ENCODE assay signal across 8 cellular contexts in the genomic region with DNA sequence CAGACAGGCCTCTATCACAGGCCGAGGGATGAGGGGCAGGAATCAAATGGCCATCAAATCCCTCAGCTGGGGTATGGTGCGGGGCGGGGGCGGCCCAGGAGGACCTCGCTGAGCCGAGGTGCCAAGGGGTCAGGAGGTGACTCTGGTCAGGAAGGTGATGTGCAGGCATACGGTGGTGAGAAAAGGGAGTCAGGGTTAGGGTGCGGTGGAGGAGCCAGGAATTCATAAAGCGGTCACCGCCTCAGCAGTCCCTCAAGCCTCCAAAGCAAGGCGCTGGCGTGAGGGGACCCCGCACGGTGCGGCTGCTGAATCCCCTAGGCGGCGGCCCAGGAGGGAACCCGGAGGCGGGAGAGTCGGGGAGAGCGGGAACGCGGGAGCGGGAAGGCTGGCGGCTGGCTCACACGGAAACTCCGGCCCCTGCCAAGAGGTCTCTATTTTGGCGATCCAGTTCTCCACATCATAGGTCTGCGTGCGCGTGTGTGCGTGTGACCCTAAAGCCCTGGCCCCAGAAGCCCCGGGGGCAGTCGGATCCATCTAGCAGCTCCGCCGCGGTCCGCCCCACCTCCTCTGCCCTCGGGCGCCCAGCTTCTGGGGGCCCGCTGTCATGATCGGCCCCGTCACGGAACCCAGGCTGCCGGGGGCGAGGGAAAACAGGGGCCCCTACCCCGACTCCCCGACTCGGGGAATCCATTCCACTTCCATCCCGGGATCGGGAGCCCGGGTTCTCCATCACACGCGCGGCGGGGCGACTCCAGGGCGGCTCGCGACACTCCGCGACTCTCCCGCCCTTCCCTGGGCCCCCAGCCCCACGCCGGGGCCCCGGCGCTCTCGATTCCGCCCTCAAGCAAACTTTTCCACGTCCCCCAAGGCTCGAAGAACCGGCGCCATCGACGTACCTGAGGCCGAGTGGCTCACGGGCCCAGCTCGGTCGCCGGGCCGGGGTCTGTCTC. TPM values are rescaled to one million over a fixed set of nuclear protein-coding genes. Genes with fewer than 3 reads are reported as not detected.
DNase-seq lines count a peak whose midpoint lies in the region; ATAC-seq and TF ChIP-seq lines count a peak whose summit lies in the region.

No MANE protein-coding gene starts in this region.

- BruUV-seq in A673 (replicated peaks; lab: Mats Ljungman, UMichigan): no TSS peak

- peak overlapping the region; percentile 74 to 83 for H3K9ac ChIP-seq in mucosa of rectum (ENCODE audit: low read depth in 1 of 2, low read length in 2 of 2)

- H3K4me1 ChIP-seq in A673 (ENCODE audit: insufficient read depth, low read length, poor library complexity, severe bottlenecking) (peaks cover 6% of the 10 kb centered on the region), mucosa of rectum (ENCODE audit: control insufficient read depth in 2 of 2, insufficient read depth in 2 of 2, low read length in 2 of 2) (peaks cover 12 to 20% of the 10 kb centered on the region in 2 donors)

- ATAC-seq in GM19351 (IDR thresholded peaks at IDR 0.05; ENCODE audit: unreplicated experiment): peak; percentile 3

- H3K36me3 ChIP-seq in A673 (ENCODE audit: insufficient read depth, low read length, poor library complexity, severe bottlenecking) (no peaks in the 10 kb centered on the region), mucosa of rectum (ENCODE audit: control insufficient read depth in 2 of 2, insufficient read depth in 2 of 2, low read length in 2 of 2) (no peaks in the 10 kb centered on the region)

- TF ChIP-seq CTCF in A673 (conservative IDR thresholded peaks at IDR 0.05; ENCODE audit: low read depth, low read length): no peak
- no peak for TF ChIP-seq CTCF in choroid plexus epithelial cell (conservative IDR thresholded peaks at IDR 0.05; ENCODE audit: low read depth, low read length)

- CTCF ChIA-PET in A673 (lab: Charles Lee): no interaction called here

- POLR2A ChIA-PET in A673 (lab: Charles Lee; ENCODE audit: low non-redundant PET): no interaction called here

- H3K27ac ChIP-seq in A673 (ENCODE audit: low read depth, low read length, poor library complexity, severe bottlenecking) (peak overlapping the region; percentile 59), mucosa of rectum (ENCODE audit: low read depth in 2 of 2, low read length in 2 of 2) (peak overlapping the region; percentile 89 to 95)

- H3K4me3 ChIP-seq in A673 (ENCODE audit: low read depth, low read length, poor library complexity, severe bottlenecking) (peak overlapping the region; percentile 56), choroid plexus epithelial cell (ENCODE audit: low read depth, low read length) (peak overlapping the region; percentile 63), mucosa of rectum (ENCODE audit: low read length in 2 of 2) (peak overlapping the region; percentile 76 to 78)

- intact Hi-C loops in A673 (cut with micrococcal nuclease; ENCODE audit: unreplicated experiment): no loop called here

- H3K9me3 ChIP-seq in A673 (ENCODE audit: low read depth, low read length, poor library complexity, severe bottlenecking): no peaks in the 10 kb centered on the region
- no peaks in the 10 kb centered on the region for H3K9me3 ChIP-seq in mucosa of rectum (ENCODE audit: control insufficient read depth in 2 of 2, low read length in 2 of 2)

- DNase-seq in A673 (ENCODE audit: low spot score) (peak; percentile 17), NCI-H2171 (lab: John Stamatoyannopoulos, UW) (peak; percentile 16), choroid plexus epithelial cell (ENCODE audit: low read depth) (no peak), DMS153 treated with DMSO at 0.1 percent for 48 hours (lab: John Stamatoyannopoulos, UW; ENCODE audit: unreplicated experiment) (no peak), NOMO-1 treated with dmso at 0.1 percent for 144 hours (lab: John Stamatoyannopoulos, UW; ENCODE audit: unreplicated experiment) (no peak), HuH-7.5 (ENCODE audit: low spot score) (no peak)

- H3K27me3 ChIP-seq in A673 (replicated peaks; ENCODE audit: insufficient read depth, low read depth, low read length, poor library complexity) (no peaks in the 10 kb centered on the region), mucosa of rectum (ENCODE audit: control insufficient read depth in 2 of 2, insufficient read depth in 2 of 2, low read length in 2 of 2) (no peaks in the 10 kb centered on the region)

RNA-seq across cellular contexts. Expression of a gene that starts 0.6 kb away (rescaled TPM):
- 8.4 and 9.0 TPM in 2 replicates for total RNA-seq in A673 (2021)

RNA-seq across cellular contexts. Expression of a gene that starts 55.9 kb away (rescaled TPM):
- total RNA-seq in A673 (2021): 69.4 and 71.1 TPM in 2 replicates

Comparison
In these comparisons a context has a peak if more than half of its experiments do, and no peak if none do; other contexts are left out.
1. DNase-seq: peak in A673 (single experiment) and NCI-H2171 (single experiment); none in choroid plexus epithelial cell (single experiment), DMS153 treated with DMSO at 0.1 percent for 48 hours (single experiment), NOMO-1 treated with dmso at 0.1 percent for 144 hours (single experiment) and HuH-7.5 (single experiment).
2. Peak in every context shown above with its lines, with median percentiles within 50 percentile points of each other: H3K4me3 ChIP-seq.